Comparison of ENCODE assay signal across 8 cellular contexts in the genomic region with DNA sequence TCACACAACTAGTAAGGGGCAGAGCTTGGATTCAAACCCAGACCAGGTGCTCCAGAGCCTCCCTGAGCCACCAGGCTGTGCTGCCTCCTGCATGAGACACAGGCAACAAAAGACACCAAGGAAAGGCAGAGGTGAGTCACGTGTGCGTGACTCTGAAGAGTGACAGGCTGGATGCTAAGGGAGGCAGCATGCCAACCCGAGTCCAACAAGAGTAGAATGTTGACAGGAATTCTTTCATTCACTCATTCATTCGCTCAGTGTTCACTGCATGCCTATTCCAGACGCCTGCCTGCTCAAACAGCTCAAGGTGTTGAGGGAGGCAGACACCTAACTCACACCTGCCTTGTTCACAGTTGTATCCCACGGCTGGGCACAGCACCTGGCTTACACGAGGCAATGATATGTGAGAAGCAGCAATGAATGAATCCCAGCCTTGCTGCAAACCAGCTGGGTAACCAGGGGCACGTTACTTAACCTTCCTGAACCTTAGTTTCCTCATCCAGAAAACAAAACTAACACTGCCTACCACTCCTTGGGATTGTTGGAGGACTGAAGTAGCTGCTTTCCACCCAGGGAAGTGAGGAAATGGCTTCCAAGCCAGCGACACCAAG.
DNase-seq lines count a peak whose midpoint lies in the region; ATAC-seq and TF ChIP-seq lines count a peak whose summit lies in the region.

No MANE protein-coding gene starts in this region.

- BruUV-seq in A673 (replicated peaks; lab: Mats Ljungman, UMichigan) = no TSS peak

- CTCF ChIA-PET in A673 (lab: Charles Lee) = no interaction called here

- intact Hi-C loops in A673 (cut with micrococcal nuclease; ENCODE audit: unreplicated experiment) = no loop called here

- no peaks in the 10 kb centered on the region for H3K27me3 Mint-ChIP-seq in activated T-helper 17 cell treated with anti-CD3 and anti-CD28 coated beads, Interleukin-2, amount 50 U/mL, for 72 hours

- peak; percentile 11 for DNase-seq in A172 (ENCODE audit: low spot score)
- DNase-seq in kidney tubule cell (ENCODE audit: low spot score) = peak; percentile 89
- DNase-seq in A673 (ENCODE audit: low spot score) = no peak
- DNase-seq in NCI-H1105 treated with DMSO at 0.1 percent for 48 hours (lab: John Stamatoyannopoulos, UW) = no peak
- DNase-seq in NCI-H526 treated with DMSO at 0.1 percent for 48 hours (lab: John Stamatoyannopoulos, UW) = no peak
- no peak for DNase-seq in omental fat pad (ENCODE audit: low spot score)

- no peaks in the 10 kb centered on the region for H3K27me3 ChIP-seq in A673 (replicated peaks; ENCODE audit: insufficient read depth, low read depth, low read length, poor library complexity)

- H3K4me3 Mint-ChIP-seq in activated T-helper 17 cell treated with anti-CD3 and anti-CD28 coated beads, Interleukin-2, amount 50 U/mL, for 72 hours = peak overlapping the region; percentile 75

- no peaks in the 10 kb centered on the region for H3K36me3 Mint-ChIP-seq in activated T-helper 17 cell treated with anti-CD3 and anti-CD28 coated beads, Interleukin-2, amount 50 U/mL, for 72 hours (ENCODE audit: low read depth)

- TF ChIP-seq CTCF in A673 (conservative IDR thresholded peaks at IDR 0.05; ENCODE audit: low read depth, low read length) (no peak), omental fat pad (IDR thresholded peaks at IDR 0.05) (no peak)

- ATAC-seq in GM21381 (IDR thresholded peaks at IDR 0.05; ENCODE audit: unreplicated experiment) (peak; percentile 2), omental fat pad (ENCODE audit: low FRiP score) (no peak)
- peak; percentile 43 for ATAC-seq in activated T-helper 17 cell treated with anti-CD3 and anti-CD28 coated beads, Interleukin-2, amount 50 U/mL, for 72 hours (replicated peaks)

- H3K36me3 ChIP-seq in A673 (ENCODE audit: insufficient read depth, low read length, poor library complexity, severe bottlenecking) = no peaks in the 10 kb centered on the region

- H3K27ac Mint-ChIP-seq in activated T-helper 17 cell treated with anti-CD3 and anti-CD28 coated beads, Interleukin-2, amount 50 U/mL, for 72 hours = peak overlapping the region; percentile 91

- H3K4me3 ChIP-seq in A673 (ENCODE audit: low read depth, low read length, poor library complexity, severe bottlenecking) = no peak overlapping the region

- H3K4me1 ChIP-seq in A673 (ENCODE audit: insufficient read depth, low read length, poor library complexity, severe bottlenecking) = no peaks in the 10 kb centered on the region

- H3K27ac ChIP-seq in A673 (ENCODE audit: low read depth, low read length, poor library complexity, severe bottlenecking) = no peak overlapping the region

- peaks cover 51% of the 10 kb centered on the region for H3K4me1 Mint-ChIP-seq in activated T-helper 17 cell treated with anti-CD3 and anti-CD28 coated beads, Interleukin-2, amount 50 U/mL, for 72 hours

- H3K9me3 Mint-ChIP-seq in activated T-helper 17 cell treated with anti-CD3 and anti-CD28 coated beads, Interleukin-2, amount 50 U/mL, for 72 hours = no peaks in the 10 kb centered on the region

- H3K9me3 ChIP-seq in A673 (ENCODE audit: low read depth, low read length, poor library complexity, severe bottlenecking) = no peaks in the 10 kb centered on the region

- POLR2A ChIA-PET in A673 (lab: Charles Lee; ENCODE audit: low non-redundant PET) = no interaction called here

Comparison
In these comparisons a context has a peak if more than half of its experiments do, and no peak if none do; other contexts are left out.
1. DNase-seq: peak in A172 (single experiment) and kidney tubule cell (single experiment); none in A673 (single experiment), NCI-H1105 treated with DMSO at 0.1 percent for 48 hours (single experiment), NCI-H526 treated with DMSO at 0.1 percent for 48 hours (single experiment) and omental fat pad (single experiment).